18 cellular contexts compared by ENCODE assay signal in the genomic region with DNA sequence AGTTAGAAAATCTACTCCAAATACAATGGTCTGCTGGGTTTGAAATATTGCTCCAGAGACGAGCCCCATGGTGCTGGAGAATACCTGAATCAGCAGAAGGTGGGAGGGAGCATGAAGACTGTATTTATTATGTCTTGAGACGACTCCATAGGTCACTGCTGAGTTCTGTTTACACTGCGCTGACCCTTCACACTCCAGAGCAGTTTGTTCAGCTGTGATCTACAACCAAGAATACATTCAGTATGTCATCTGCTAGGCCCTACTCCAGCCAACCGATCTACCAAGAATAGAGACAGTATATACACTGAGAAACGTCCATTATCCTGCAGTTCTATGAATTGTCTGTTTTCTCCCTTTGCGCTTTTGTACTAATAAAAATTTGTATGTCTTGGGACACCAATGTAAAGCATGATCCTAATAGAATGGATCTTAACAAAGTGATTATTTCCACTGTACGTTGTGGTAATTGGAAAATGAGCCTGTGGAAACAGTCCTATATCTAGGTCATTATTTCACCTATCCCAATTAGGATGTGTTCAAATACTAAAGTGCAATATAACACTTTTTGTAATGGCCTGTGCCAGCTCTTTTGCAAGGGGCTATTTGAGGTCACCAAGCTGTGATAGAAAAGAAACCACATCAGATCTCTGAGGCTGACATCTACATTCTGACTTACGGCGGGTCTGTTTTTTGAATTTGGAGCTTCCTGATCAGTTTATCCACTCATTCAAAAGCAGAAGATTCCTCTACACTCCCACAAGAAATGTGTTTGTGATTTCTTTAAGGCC.
A peak's percentile ranks its signal among the peaks of the same experiment; 100 is the strongest.
DNase-seq lines count a peak whose midpoint lies in the region; ATAC-seq and TF ChIP-seq lines count a peak whose summit lies in the region.
"Had no signal": no experiment of that assay in that cellular context is flagged by ENCODE, and none has a peak within 500 bp of the region (broad histone marks: within the 10 kb centered on the region; RNA-seq: fewer than 3 reads in every experiment).

No MANE protein-coding gene starts in this region.

- H3K4me3 ChIP-seq in SJSA1 (no peak overlapping the region), liver (ENCODE audit: low read depth in 1 of 3, low read length in 3 of 3) (no peak overlapping the region)
- H3K4me3 ChIP-seq: HAP-1, K562, SK-N-MC had no signal

- ATAC-seq in HG03196 (IDR thresholded peaks at IDR 0.05; ENCODE audit: unreplicated experiment) = no peak
- ATAC-seq: K562, PC-3 had no signal

- no peaks in the 10 kb centered on the region for H3K9me3 ChIP-seq in SJSA1 (replicated peaks)
- no peaks in the 10 kb centered on the region for H3K9me3 ChIP-seq in liver (ENCODE audit: control insufficient read depth in 4 of 4, low read length in 3 of 4)
- H3K9me3 ChIP-seq: HAP-1 had no signal

- no peaks in the 10 kb centered on the region for H3K36me3 ChIP-seq in SJSA1
- H3K36me3 ChIP-seq in liver (ENCODE audit: control insufficient read depth in 4 of 4, insufficient read depth in 3 of 4, low read depth in 1 of 4, low read length in 3 of 4) = no peaks in the 10 kb centered on the region
- H3K36me3 ChIP-seq: HAP-1 had no signal

- WGBS in liver = 71% methylated on average over 9 of the region's 9 CpGs

- H3K9ac ChIP-seq in liver (ENCODE audit: low read depth in 1 of 2, low read length in 2 of 2) = no peak overlapping the region

- TF ChIP-seq CTCF in liver (IDR thresholded peaks at IDR 0.05; ENCODE audit: low read depth, low read length, missing input control) = no peak

- H3K27ac ChIP-seq in SJSA1 (peak overlapping the region; percentile 75), liver (ENCODE audit: low read depth in 1 of 2, low read length in 2 of 2) (no peak overlapping the region)
- H3K27ac ChIP-seq: C4-2B, SK-N-MC had no signal

- H3K27me3 ChIP-seq in SJSA1 (replicated peaks) = no peaks in the 10 kb centered on the region
- H3K27me3 ChIP-seq in liver (ENCODE audit: control insufficient read depth in 4 of 4, insufficient read depth in 4 of 4, low read length in 3 of 4) = no peaks in the 10 kb centered on the region

- H3K4me1 ChIP-seq in SJSA1 (replicated peaks) = peaks cover 62% of the 10 kb centered on the region
- peaks cover 0 to 32% (median 22%) of the 10 kb centered on the region in 4 donors for H3K4me1 ChIP-seq in liver (ENCODE audit: control insufficient read depth in 4 of 4, insufficient read depth in 4 of 4, low read length in 3 of 4)
- H3K4me1 ChIP-seq: HAP-1 had no signal

- DNase-seq in NCI-H510A treated with DMSO at 0.1 percent for 48 hours (lab: John Stamatoyannopoulos, UW) = peak; percentile 14
- DNase-seq in NCI-H510A (lab: John Stamatoyannopoulos, UW) = no peak
- DNase-seq in SJSA1 (ENCODE audit: low read depth in 1 of 2, low spot score in 2 of 2) = no peak
- DNase-seq in NK-92 treated with Interleukin-12 subunit alpha and Interleukin-12 subunit beta, amount 100 ng/mL, for 24 hours (lab: John Stamatoyannopoulos, UW) = no peak
- no peak for DNase-seq in NCI-H1436 treated with DMSO at 0.1 percent for 48 hours (lab: John Stamatoyannopoulos, UW)
- DNase-seq in NCI-H446 treated with DMSO at 0.1 percent for 48 hours (lab: John Stamatoyannopoulos, UW) = no peak
- DNase-seq: NCI-H1092, NCI-H1930, NCI-H2171, NCI-H524 treated with DMSO at 0.1 percent for 48 hours, PC-3, T-helper 1 cell had no signal

- TF ChIP-seq RAD21 in liver (IDR thresholded peaks at IDR 0.05) = peak in 1 of 2 donors; percentile 13

TF ChIP-seq in liver, 16 proteins besides CTCF, POLR2A, EP300 and RAD21:
- no peak for TF ChIP-seq TAF1 (conservative IDR thresholded peaks at IDR 0.05)
- TF ChIP-seq RXRA (IDR thresholded peaks at IDR 0.05) = peak; percentile 51 to 77
